Comparison of ENCODE assay signal across 26 cellular contexts in the genomic region with DNA sequence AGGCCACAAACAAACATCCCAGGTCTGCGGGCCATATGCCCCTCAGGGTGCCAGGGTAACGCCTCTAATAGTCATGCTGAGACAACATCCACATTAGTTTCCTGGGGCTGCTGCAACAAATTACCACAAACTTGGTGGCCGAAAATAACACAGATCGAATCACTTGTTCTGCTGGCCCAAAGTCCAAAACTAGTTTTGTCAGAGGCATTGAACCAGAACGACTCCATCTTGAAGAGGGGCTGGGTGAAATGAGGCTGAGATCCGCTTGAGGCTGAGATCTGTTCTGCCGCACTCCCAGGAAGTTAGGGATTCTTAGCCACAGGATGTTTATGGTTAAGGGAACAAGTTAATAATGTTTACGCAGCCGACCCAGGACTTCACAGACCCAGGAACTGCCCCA.
"Had no signal": no experiment of that assay in that cellular context is flagged by ENCODE, and none has a peak within 500 bp of the region (broad histone marks: within the 10 kb centered on the region; RNA-seq: fewer than 3 reads in every experiment).

No MANE protein-coding gene starts in this region.

- H3K4me1 ChIP-seq: adrenal gland, SJCRH30 had no signal

- H3K27ac Mint-ChIP-seq: activated CD8-positive, alpha-beta T cell treated with anti-CD3 and anti-CD28 coated beads for 36 hours; activated naive CD4-positive, alpha-beta T cell treated with anti-CD3 and anti-CD28 coated beads, Interleukin-2, amount 10 ng/mL, durations not matched to agents 7 days and 5 days; activated naive CD8-positive, alpha-beta T cell treated with anti-CD3 and anti-CD28 coated beads, Interleukin-2, amount 10 ng/mL, durations not matched to agents 7 days and 5 days; activated T-cell treated with anti-CD3 and anti-CD28 coated beads, Interleukin-2, amount 50 U/mL, for 72 hours; activated T-helper 2 cell treated with anti-CD3 and anti-CD28 coated beads, Interferon-gamma antibody, Interleukin-2, Interleukin-4, amounts not matched to agents 10 μg/mL and 5 μg/mL and 100 μg/mL, durations not matched to agents 14 hours and 24 hours and 36 hours had no signal

- H3K4me3 Mint-ChIP-seq: activated CD8-positive, alpha-beta T cell treated with anti-CD3 and anti-CD28 coated beads for 36 hours; activated naive CD4-positive, alpha-beta T cell treated with anti-CD3 and anti-CD28 coated beads, Interleukin-2, amount 10 ng/mL, durations not matched to agents 7 days and 5 days; activated naive CD8-positive, alpha-beta T cell treated with anti-CD3 and anti-CD28 coated beads, Interleukin-2, amount 10 ng/mL, durations not matched to agents 7 days and 5 days; activated T-cell treated with anti-CD3 and anti-CD28 coated beads, Interleukin-2, amount 50 U/mL, for 72 hours had no signal

- H3K36me3 ChIP-seq: adrenal gland, SJCRH30 had no signal

- H3K27me3 Mint-ChIP-seq: activated CD8-positive, alpha-beta T cell treated with anti-CD3 and anti-CD28 coated beads for 36 hours; activated naive CD8-positive, alpha-beta T cell treated with anti-CD3 and anti-CD28 coated beads, Interleukin-2, amount 10 ng/mL, durations not matched to agents 7 days and 5 days had no signal

- H3K9ac ChIP-seq: SK-N-SH had no signal

- DNase-seq: activated CD4-positive, CD25-positive, alpha-beta regulatory T cell; activated CD8-positive, alpha-beta memory T cell treated with anti-CD3 and anti-CD28 coated beads, Interleukin-2, amount 50 U/mL, for 4 hours; activated CD8-positive, alpha-beta T cell treated with anti-CD3 and anti-CD28 coated beads for 36 hours; activated gamma-delta T cell treated with Interleukin-2 at 50 U/mL for 16 hours; activated naive CD4-positive, alpha-beta T cell treated with anti-CD3 and anti-CD28 coated beads, Interleukin-2, amount 10 ng/mL, durations not matched to agents 7 days and 5 days; activated naive CD8-positive, alpha-beta T cell treated with anti-CD3 and anti-CD28 coated beads, Interleukin-2, amount 10 ng/mL, durations not matched to agents 7 days and 5 days; activated T-cell treated with anti-CD3 and anti-CD28 coated beads, Interleukin-2, amount 50 U/mL, for 72 hours; adrenal gland; anterior cingulate cortex; Karpas-422; MM.1S; NCI-H1105; NCI-H1436 treated with DMSO at 0.1 percent for 48 hours; NCI-H187; NCI-H2081; NCI-H510A treated with DMSO at 0.1 percent for 48 hours; NCI-H69; PC-9; Right ventricle myocardium superior; SJCRH30; SK-N-SH; T-helper 1 cell had no signal

- H3K36me3 Mint-ChIP-seq: activated naive CD4-positive, alpha-beta T cell treated with anti-CD3 and anti-CD28 coated beads, Interleukin-2, amount 10 ng/mL, durations not matched to agents 7 days and 5 days; activated naive CD8-positive, alpha-beta T cell treated with anti-CD3 and anti-CD28 coated beads, Interleukin-2, amount 10 ng/mL, durations not matched to agents 7 days and 5 days had no signal

- H3K27ac ChIP-seq: adrenal gland, PC-9, RWPE1, SJCRH30, VCaP had no signal

- H3K27me3 ChIP-seq: adrenal gland had no signal

- ATAC-seq: activated CD8-positive, alpha-beta T cell treated with anti-CD3 and anti-CD28 coated beads for 36 hours; activated T-cell treated with anti-CD3 and anti-CD28 coated beads, Interleukin-2, amount 50 U/mL, for 72 hours; K562 had no signal

- H3K4me3 ChIP-seq: adrenal gland, K562, PC-9, SJCRH30 had no signal
